20 cellular contexts compared by ENCODE assay signal in the genomic region with DNA sequence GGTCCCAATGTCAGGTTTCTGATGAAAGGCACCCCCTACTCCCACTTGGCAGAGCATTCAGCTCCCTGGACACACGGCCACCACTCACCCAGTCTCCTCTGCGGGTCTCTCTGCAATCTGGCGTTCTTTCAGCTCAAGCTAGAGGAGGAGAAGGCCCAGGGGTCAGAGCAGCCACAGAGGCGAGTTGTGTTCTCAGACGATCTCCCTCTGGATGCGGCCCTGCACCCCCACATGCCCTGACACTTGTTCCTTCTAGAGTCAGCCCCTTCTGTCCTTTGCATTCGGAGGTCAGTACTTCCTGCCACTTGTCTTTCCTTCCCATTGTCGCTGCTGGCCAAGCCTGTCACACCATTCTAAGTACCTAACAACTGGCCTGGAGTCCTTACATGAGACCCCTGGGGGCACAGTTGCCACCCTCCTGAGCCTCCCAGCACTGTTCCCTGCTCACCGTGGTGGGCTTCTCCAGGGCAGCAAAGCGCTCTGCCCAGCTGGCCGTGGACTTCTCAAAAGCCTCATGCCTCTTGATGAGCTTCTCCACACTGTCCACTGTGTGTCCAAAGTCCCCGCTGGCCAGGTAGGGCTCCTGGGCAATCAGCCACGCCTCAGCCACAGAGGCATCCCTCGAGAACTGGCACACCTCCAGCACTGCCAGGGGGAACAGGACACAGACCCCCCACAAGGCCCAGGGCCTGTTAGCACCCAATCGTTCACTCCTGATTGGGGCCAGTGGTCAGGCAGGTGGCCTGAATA.
"Had no signal": no experiment of that assay in that cellular context is flagged by ENCODE, and none has a peak within 500 bp of the region (broad histone marks: within the 10 kb centered on the region; RNA-seq: fewer than 3 reads in every experiment).

No MANE protein-coding gene starts in this region.

- ATAC-seq: activated CD8-positive, alpha-beta T cell treated with anti-CD3 and anti-CD28 coated beads, Interleukin-2, amount 10 ng/mL, durations not matched to agents 7 days and 5 days; activated naive CD4-positive, alpha-beta T cell treated with anti-CD3 and anti-CD28 coated beads, Interleukin-2, amount 50 U/mL, for 72 hours; left ventricle myocardium superior; natural killer cell; stimulated activated naive CD8-positive, alpha-beta T cell treated with anti-CD3 and anti-CD28 coated beads, Interleukin-15, Interleukin-2, amounts not matched to agents 100 U/mL and 50 U/mL, for 24 hours; upper lobe of right lung had no signal

- H3K9me3 ChIP-seq: upper lobe of right lung had no signal

- H3K4me3 ChIP-seq: cardiac muscle cell, dorsolateral prefrontal cortex, upper lobe of right lung had no signal

- H3K27me3 ChIP-seq: cardiac muscle cell, dorsolateral prefrontal cortex, upper lobe of right lung had no signal

- H3K27ac ChIP-seq: cardiac muscle cell, upper lobe of right lung had no signal

- H3K36me3 ChIP-seq: cardiac muscle cell, upper lobe of right lung had no signal

- DNase-seq: activated B cell treated with CpG ODN at 0.5 μM for 24 hours; activated CD4-positive, alpha-beta T cell treated with anti-CD3 and anti-CD28 coated beads for 48 hours; activated CD8-positive, alpha-beta memory T cell treated with anti-CD3 and anti-CD28 coated beads, Interleukin-2, amount 50 U/mL, for 4 hours; activated CD8-positive, alpha-beta T cell treated with anti-CD3 and anti-CD28 coated beads, Interleukin-2, amount 10 ng/mL, durations not matched to agents 7 days and 5 days; activated gamma-delta T cell; activated T-cell treated with anti-CD3 and anti-CD28 coated beads, Interleukin-2, amount 50 U/mL, for 48 hours; dorsolateral prefrontal cortex; kidney; left ventricle myocardium superior; mesenchymal stem cell; natural killer cell; occipital lobe; small intestine; stimulated activated CD4-positive, alpha-beta T cell treated with anti-CD3 and anti-CD28 coated beads, Interleukin-4, amount 100 ng/mL, for 4 hours; stimulated activated CD8-positive, alpha-beta memory T cell treated with anti-CD3 and anti-CD28 coated beads, Interleukin-4, amount 100 ng/mL, for 48 hours; stimulated activated naive CD8-positive, alpha-beta T cell treated with anti-CD3 and anti-CD28 coated beads, Interleukin-15, Interleukin-2, amounts not matched to agents 100 U/mL and 50 U/mL, for 24 hours; T-helper 2 cell; upper lobe of right lung had no signal
